In genomic region chr19:13130886-13131490, GRCh38 we compare ENCODE assay signal across 1 cellular context.
TF ChIP-seq lines count a peak whose summit lies in the region.

No MANE protein-coding gene starts in this region.

TF ChIP-seq in H1, 55 proteins besides CTCF, POLR2A, EP300 and RAD21:
- TF ChIP-seq KDM1A (IDR thresholded peaks at IDR 0.05; ENCODE audit: borderline replicate concordance, low read length) = 0 out of 2 replicates have a peak, but pooled peaks have one; percentile 27
- TF ChIP-seq RNF2 (IDR thresholded peaks at IDR 0.05; ENCODE audit: borderline replicate concordance, low read depth, low read length, missing control alignments, poor library complexity, severe bottlenecking) = no peak
TF ChIP-seq in H1: peak in this region for 1.
